1 cellular context compared by ENCODE assay signal in the genomic region with DNA sequence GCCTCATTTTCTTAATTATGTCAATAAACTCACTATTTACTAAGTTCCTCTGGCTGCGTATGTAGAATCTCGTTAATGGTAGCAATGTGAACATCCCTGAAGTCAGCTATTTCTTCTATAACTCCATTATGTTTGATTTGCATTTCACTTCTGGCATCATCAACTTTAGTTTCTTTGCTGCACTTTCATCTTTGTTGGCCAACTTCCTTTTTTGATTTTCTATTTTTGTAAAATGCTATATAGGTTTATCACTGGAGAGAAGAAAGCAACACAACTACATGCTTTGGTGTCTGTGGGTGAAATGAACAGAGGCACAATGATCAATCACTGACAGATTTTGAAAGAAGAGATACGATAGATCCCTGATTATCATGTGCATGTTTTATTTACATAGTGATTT.
TF ChIP-seq lines count a peak whose summit lies in the region.

No MANE protein-coding gene starts in this region.

TF ChIP-seq in K562, 482 proteins besides CTCF, POLR2A, EP300 and RAD21 (continued from another document):
- TF ChIP-seq, protein P1, sequence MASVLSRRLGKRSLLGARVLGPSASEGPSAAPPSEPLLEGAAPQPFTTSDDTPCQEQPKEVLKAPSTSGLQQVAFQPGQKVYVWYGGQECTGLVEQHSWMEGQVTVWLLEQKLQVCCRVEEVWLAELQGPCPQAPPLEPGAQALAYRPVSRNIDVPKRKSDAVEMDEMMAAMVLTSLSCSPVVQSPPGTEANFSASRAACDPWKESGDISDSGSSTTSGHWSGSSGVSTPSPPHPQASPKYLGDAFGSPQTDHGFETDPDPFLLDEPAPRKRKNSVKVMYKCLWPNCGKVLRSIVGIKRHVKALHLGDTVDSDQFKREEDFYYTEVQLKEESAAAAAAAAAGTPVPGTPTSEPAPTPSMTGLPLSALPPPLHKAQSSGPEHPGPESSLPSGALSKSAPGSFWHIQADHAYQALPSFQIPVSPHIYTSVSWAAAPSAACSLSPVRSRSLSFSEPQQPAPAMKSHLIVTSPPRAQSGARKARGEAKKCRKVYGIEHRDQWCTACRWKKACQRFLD (CRISPR knock-in tag; IDR thresholded peaks at IDR 0.05): no peak
- TF ChIP-seq, protein P2, sequence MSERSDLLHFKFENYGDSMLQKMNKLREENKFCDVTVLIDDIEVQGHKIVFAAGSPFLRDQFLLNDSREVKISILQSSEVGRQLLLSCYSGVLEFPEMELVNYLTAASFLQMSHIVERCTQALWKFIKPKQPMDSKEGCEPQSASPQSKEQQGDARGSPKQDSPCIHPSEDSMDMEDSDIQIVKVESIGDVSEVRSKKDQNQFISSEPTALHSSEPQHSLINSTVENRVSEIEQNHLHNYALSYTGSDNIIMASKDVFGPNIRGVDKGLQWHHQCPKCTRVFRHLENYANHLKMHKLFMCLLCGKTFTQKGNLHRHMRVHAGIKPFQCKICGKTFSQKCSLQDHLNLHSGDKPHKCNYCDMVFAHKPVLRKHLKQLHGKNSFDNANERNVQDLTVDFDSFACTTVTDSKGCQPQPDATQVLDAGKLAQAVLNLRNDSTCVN (CRISPR knock-in tag; IDR thresholded peaks at IDR 0.05): no peak
- TF ChIP-seq ZNF589 (CRISPR knock-in tag; IDR thresholded peaks at IDR 0.05; ENCODE audit: low read depth): no peak
- no peak for TF ChIP-seq ZNF76 (CRISPR knock-in tag; IDR thresholded peaks at IDR 0.05; ENCODE audit: borderline replicate concordance)
- no peak for TF ChIP-seq ZNF764 (CRISPR knock-in tag; IDR thresholded peaks at IDR 0.05; ENCODE audit: low read depth)
- no peak for TF ChIP-seq FOSL1 (tag; conservative IDR thresholded peaks at IDR 0.05)
